8 cellular contexts compared by ENCODE assay signal in the genomic region with DNA sequence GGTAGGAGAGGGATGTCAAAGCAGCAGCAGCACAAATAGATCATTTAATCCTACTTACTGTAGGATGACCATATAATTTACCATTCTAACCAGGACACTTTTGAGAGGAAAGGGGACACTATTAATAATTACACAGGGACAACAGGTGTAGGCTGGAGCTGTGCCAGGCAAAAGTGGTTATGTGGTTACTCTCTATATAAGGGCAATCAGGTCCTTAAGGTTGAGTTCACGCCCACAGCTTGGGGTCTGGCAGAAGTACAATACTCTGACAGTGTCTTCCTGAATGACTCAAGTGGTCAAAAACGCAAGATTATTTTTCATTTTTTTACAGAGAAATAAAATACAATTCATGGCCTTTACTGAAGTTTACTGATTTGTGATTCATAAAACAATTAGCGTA. TPM values are rescaled to one million over a fixed set of nuclear protein-coding genes. Genes with fewer than 3 reads are reported as not detected.
DNase-seq lines count a peak whose midpoint lies in the region; ATAC-seq and TF ChIP-seq lines count a peak whose summit lies in the region.

No MANE protein-coding gene starts in this region.

- H3K27ac ChIP-seq in RWPE2 (ENCODE audit: poor library complexity, severe bottlenecking), result peak overlapping the region; percentile 12
- H3K27ac ChIP-seq in effector memory CD4-positive, alpha-beta T cell (ENCODE audit: insufficient read depth, low read length, poor library complexity, severe bottlenecking), result no peak overlapping the region

- intact Hi-C loops in activated T-helper 2 cell treated with anti-CD3 and anti-CD28 coated beads, Interferon-gamma antibody, Interleukin-2, Interleukin-4, amounts not matched to agents 10 μg/mL and 5 μg/mL and 100 μg/mL, durations not matched to agents 14 hours and 24 hours and 36 hours (cut with micrococcal nuclease), result no loop called here

- no peaks in the 10 kb centered on the region for H3K9me3 Mint-ChIP-seq in stimulated activated naive B cell treated with anti-CD40 and anti-IgM and Interleukin-4, amounts not matched to agents 10 μg/mL and 1 μg/mL and 100 μg/mL, for 72 hours
- no peaks in the 10 kb centered on the region for H3K9me3 Mint-ChIP-seq in activated T-helper 2 cell treated with anti-CD3 and anti-CD28 coated beads, Interferon-gamma antibody, Interleukin-2, Interleukin-4, amounts not matched to agents 10 μg/mL and 5 μg/mL and 100 μg/mL, durations not matched to agents 14 hours and 24 hours and 36 hours

- H3K4me3 Mint-ChIP-seq in stimulated activated naive B cell treated with anti-CD40 and anti-IgM and Interleukin-4, amounts not matched to agents 10 μg/mL and 1 μg/mL and 100 μg/mL, for 72 hours, result no peak overlapping the region
- H3K4me3 Mint-ChIP-seq in activated T-helper 2 cell treated with anti-CD3 and anti-CD28 coated beads, Interferon-gamma antibody, Interleukin-2, Interleukin-4, amounts not matched to agents 10 μg/mL and 5 μg/mL and 100 μg/mL, durations not matched to agents 14 hours and 24 hours and 36 hours (ENCODE audit: low read depth), result no peak overlapping the region

- peaks cover 16% of the 10 kb centered on the region for H3K4me1 ChIP-seq in RWPE2 (ENCODE audit: insufficient read depth, poor library complexity, severe bottlenecking)
- H3K4me1 ChIP-seq in effector memory CD4-positive, alpha-beta T cell (ENCODE audit: control insufficient read depth, insufficient read depth, low read length, poor library complexity, severe bottlenecking), result peaks cover 19% of the 10 kb centered on the region

- DNase-seq in GF-D8 (lab: John Stamatoyannopoulos, UW), result peak; percentile 34
- DNase-seq in RWPE2 (ENCODE audit: low spot score), result no peak
- DNase-seq in effector memory CD4-positive, alpha-beta T cell, result peak; percentile 2 to 20 (median 10)
- DNase-seq in stimulated activated naive B cell treated with anti-CD40 and anti-IgM and Interleukin-4, amounts not matched to agents 10 μg/mL and 1 μg/mL and 100 μg/mL, for 72 hours, result peak; percentile 15
- no peak for DNase-seq in activated T-helper 2 cell treated with anti-CD3 and anti-CD28 coated beads, Interferon-gamma antibody, Interleukin-2, Interleukin-4, amounts not matched to agents 10 μg/mL and 5 μg/mL and 100 μg/mL, durations not matched to agents 14 hours and 24 hours and 36 hours (ENCODE audit: low spot score)
- no peak for DNase-seq in COLO829 (ENCODE audit: low spot score)

- ATAC-seq in HG03342 (IDR thresholded peaks at IDR 0.05; ENCODE audit: unreplicated experiment) (peak; percentile 35), RWPE2 (ENCODE audit: low read depth) (no peak), HG03521 (IDR thresholded peaks at IDR 0.05; ENCODE audit: unreplicated experiment) (no peak)
- ATAC-seq in stimulated activated naive B cell treated with anti-CD40 and anti-IgM and Interleukin-4, amounts not matched to agents 10 μg/mL and 1 μg/mL and 100 μg/mL, for 72 hours (replicated peaks), result no peak

- H3K36me3 Mint-ChIP-seq in stimulated activated naive B cell treated with anti-CD40 and anti-IgM and Interleukin-4, amounts not matched to agents 10 μg/mL and 1 μg/mL and 100 μg/mL, for 72 hours, result peaks cover 8 to 15% of the 10 kb centered on the region in 2 donors
- peaks cover 8% of the 10 kb centered on the region for H3K36me3 Mint-ChIP-seq in activated T-helper 2 cell treated with anti-CD3 and anti-CD28 coated beads, Interferon-gamma antibody, Interleukin-2, Interleukin-4, amounts not matched to agents 10 μg/mL and 5 μg/mL and 100 μg/mL, durations not matched to agents 14 hours and 24 hours and 36 hours (ENCODE audit: low read depth)

- H3K4me1 Mint-ChIP-seq in stimulated activated naive B cell treated with anti-CD40 and anti-IgM and Interleukin-4, amounts not matched to agents 10 μg/mL and 1 μg/mL and 100 μg/mL, for 72 hours, result peaks cover 15 to 31% of the 10 kb centered on the region in 2 donors
- H3K4me1 Mint-ChIP-seq in activated T-helper 2 cell treated with anti-CD3 and anti-CD28 coated beads, Interferon-gamma antibody, Interleukin-2, Interleukin-4, amounts not matched to agents 10 μg/mL and 5 μg/mL and 100 μg/mL, durations not matched to agents 14 hours and 24 hours and 36 hours (ENCODE audit: low read depth), result peaks cover 30% of the 10 kb centered on the region

- no peaks in the 10 kb centered on the region for H3K9me3 ChIP-seq in RWPE2 (ENCODE audit: severe bottlenecking)
- H3K9me3 ChIP-seq in effector memory CD4-positive, alpha-beta T cell (ENCODE audit: control insufficient read depth, low read length), result no peaks in the 10 kb centered on the region

- no peak for TF ChIP-seq CTCF in RWPE2 (IDR thresholded peaks at IDR 0.05; ENCODE audit: poor library complexity, severe bottlenecking)

- H3K27me3 Mint-ChIP-seq in stimulated activated naive B cell treated with anti-CD40 and anti-IgM and Interleukin-4, amounts not matched to agents 10 μg/mL and 1 μg/mL and 100 μg/mL, for 72 hours, result no peaks in the 10 kb centered on the region
- H3K27me3 Mint-ChIP-seq in activated T-helper 2 cell treated with anti-CD3 and anti-CD28 coated beads, Interferon-gamma antibody, Interleukin-2, Interleukin-4, amounts not matched to agents 10 μg/mL and 5 μg/mL and 100 μg/mL, durations not matched to agents 14 hours and 24 hours and 36 hours (ENCODE audit: low read depth), result no peaks in the 10 kb centered on the region

- no peak overlapping the region for H3K4me3 ChIP-seq in RWPE2 (ENCODE audit: severe bottlenecking)
- no peak overlapping the region for H3K4me3 ChIP-seq in effector memory CD4-positive, alpha-beta T cell (ENCODE audit: insufficient read depth, low read depth, low read length, poor library complexity, severe bottlenecking)

- no peaks in the 10 kb centered on the region for H3K27me3 ChIP-seq in RWPE2 (ENCODE audit: insufficient read depth, poor library complexity, severe bottlenecking)
- H3K27me3 ChIP-seq in effector memory CD4-positive, alpha-beta T cell (replicated peaks; ENCODE audit: control insufficient read depth, insufficient read depth, low read length, poor library complexity, severe bottlenecking), result no peaks in the 10 kb centered on the region

- H3K36me3 ChIP-seq in RWPE2 (ENCODE audit: low read depth), result peaks cover 4% of the 10 kb centered on the region; the same call in 1 of the 2 replicates
- H3K36me3 ChIP-seq in effector memory CD4-positive, alpha-beta T cell (ENCODE audit: control insufficient read depth, insufficient read depth, low read length), result no peaks in the 10 kb centered on the region

- no peak overlapping the region for H3K27ac Mint-ChIP-seq in stimulated activated naive B cell treated with anti-CD40 and anti-IgM and Interleukin-4, amounts not matched to agents 10 μg/mL and 1 μg/mL and 100 μg/mL, for 72 hours
- H3K27ac Mint-ChIP-seq in activated T-helper 2 cell treated with anti-CD3 and anti-CD28 coated beads, Interferon-gamma antibody, Interleukin-2, Interleukin-4, amounts not matched to agents 10 μg/mL and 5 μg/mL and 100 μg/mL, durations not matched to agents 14 hours and 24 hours and 36 hours, result no peak overlapping the region

RNA-seq across cellular contexts. Expression of gene PREPL, which starts 2.8 kb away (rescaled TPM):
- total RNA-seq in activated T-helper 2 cell treated with anti-CD3 and anti-CD28 coated beads, Interferon-gamma antibody, Interleukin-2, Interleukin-4, amounts not matched to agents 10 μg/mL and 5 μg/mL and 100 μg/mL, durations not matched to agents 14 hours and 24 hours and 36 hours, result 29.7 and 30.1 TPM in 2 replicates

RNA-seq across cellular contexts. Expression of gene CAMKMT, which starts 3.2 kb away (rescaled TPM):
- total RNA-seq in activated T-helper 2 cell treated with anti-CD3 and anti-CD28 coated beads, Interferon-gamma antibody, Interleukin-2, Interleukin-4, amounts not matched to agents 10 μg/mL and 5 μg/mL and 100 μg/mL, durations not matched to agents 14 hours and 24 hours and 36 hours, result 11.2 TPM in 2 replicates

Comparison
In these comparisons a context has a peak if more than half of its experiments do, and no peak if none do; other contexts are left out.
1. DNase-seq: peak in GF-D8 (single experiment), effector memory CD4-positive, alpha-beta T cell (3 of 3) and stimulated activated naive B cell treated with anti-CD40 and anti-IgM and Interleukin-4, amounts not matched to agents 10 μg/mL and 1 μg/mL and 100 μg/mL, for 72 hours (single experiment); none in RWPE2 (single experiment), activated T-helper 2 cell treated with anti-CD3 and anti-CD28 coated beads, Interferon-gamma antibody, Interleukin-2, Interleukin-4, amounts not matched to agents 10 μg/mL and 5 μg/mL and 100 μg/mL, durations not matched to agents 14 hours and 24 hours and 36 hours (single experiment) and COLO829 (single experiment).